10 cellular contexts compared by ENCODE assay signal in genomic region chr17:76866774-76867577, GRCh38. TPM values are rescaled to one million over a fixed set of nuclear protein-coding genes. Genes with fewer than 3 reads are reported as not detected.
DNase-seq lines count a peak whose midpoint lies in the region; TF ChIP-seq lines count a peak whose summit lies in the region.
"Had no signal": no experiment of that assay in that cellular context is flagged by ENCODE, and none has a peak within 500 bp of the region (broad histone marks: within the 10 kb centered on the region; RNA-seq: fewer than 3 reads in every experiment).

No MANE protein-coding gene starts in this region.

- no peak overlapping the region for H3K27ac Mint-ChIP-seq in endothelial cell (ENCODE audit: unreplicated experiment)

- H3K4me3 ChIP-seq in NT2/D1 (ENCODE audit: insufficient read length, low read depth) = no peak overlapping the region
- H3K4me3 ChIP-seq in osteoblast (ENCODE audit: insufficient read depth, low read length) = no peak overlapping the region

- peaks cover 13% of the 10 kb centered on the region for H3K27me3 Mint-ChIP-seq in endothelial cell (ENCODE audit: unreplicated experiment)

- no peaks in the 10 kb centered on the region for H3K79me2 ChIP-seq in osteoblast (ENCODE audit: insufficient read depth, low read length)

- H3K4me3 Mint-ChIP-seq in endothelial cell (ENCODE audit: unreplicated experiment) = peak overlapping the region; percentile 14

- peaks cover 14% of the 10 kb centered on the region for H3K27me3 ChIP-seq in NT2/D1 (ENCODE audit: insufficient read depth, insufficient read length)
- H3K27me3 ChIP-seq in osteoblast (ENCODE audit: insufficient read depth, low read length) = peaks cover 28% of the 10 kb centered on the region

- peaks cover 13% of the 10 kb centered on the region for H3K4me1 Mint-ChIP-seq in endothelial cell (ENCODE audit: unreplicated experiment)

- no peaks in the 10 kb centered on the region for H3K9me3 Mint-ChIP-seq in endothelial cell (ENCODE audit: unreplicated experiment)

- no peaks in the 10 kb centered on the region for H3K9me3 ChIP-seq in NT2/D1 (ENCODE audit: insufficient read depth, low read length)
- no peaks in the 10 kb centered on the region for H3K9me3 ChIP-seq in osteoblast (ENCODE audit: low read depth, low read length)
- H3K9me3 ChIP-seq: thoracic aorta had no signal

- peak overlapping the region; percentile 84 for H3K9ac ChIP-seq in NT2/D1 (ENCODE audit: insufficient read length, low read depth)

- H3K4me1 ChIP-seq in NT2/D1 (ENCODE audit: insufficient read depth, insufficient read length) (peaks cover 16% of the 10 kb centered on the region), osteoblast (ENCODE audit: insufficient read depth, low read length) (peaks cover 17% of the 10 kb centered on the region)

- DNase-seq in DMS 273 (lab: John Stamatoyannopoulos, UW; ENCODE audit: unreplicated experiment) (peak; percentile 27), DMS 273 treated with DMSO at 0.1 percent for 48 hours (lab: John Stamatoyannopoulos, UW) (no peak), NT2/D1 (ENCODE audit: low read depth, low spot score) (no peak), endothelial cell (ENCODE audit: low spot score) (no peak), osteoblast (ENCODE audit: insufficient read length, low spot score, missing footprints) (peak; percentile 96), cerebellar nuclear complex (lab: John Stamatoyannopoulos, UW) (no peak), NCI-H748 (lab: John Stamatoyannopoulos, UW; ENCODE audit: unreplicated experiment) (no peak), putamen (ENCODE audit: low spot score) (no peak)

- H3K27ac ChIP-seq in osteoblast (ENCODE audit: low read depth, low read length) = no peak overlapping the region
- H3K27ac ChIP-seq: 22Rv1, thoracic aorta had no signal

- H3K36me3 Mint-ChIP-seq in endothelial cell (ENCODE audit: low read depth, unreplicated experiment) = no peaks in the 10 kb centered on the region

- peak overlapping the region; percentile 56 for H3K4me2 ChIP-seq in osteoblast (ENCODE audit: insufficient read depth, low read length)

- no peak overlapping the region for H2AFZ ChIP-seq in osteoblast (ENCODE audit: low read length)

- H3K36me3 ChIP-seq in NT2/D1 (ENCODE audit: insufficient read depth, insufficient read length, low read length) = no peaks in the 10 kb centered on the region
- H3K36me3 ChIP-seq in osteoblast (ENCODE audit: insufficient read depth, low read length) = no peaks in the 10 kb centered on the region
- H3K36me3 ChIP-seq: thoracic aorta had no signal

- H4K20me1 ChIP-seq in osteoblast (ENCODE audit: insufficient read depth, low read length) = peaks cover 1% of the 10 kb centered on the region

- no peak for TF ChIP-seq CTCF in endothelial cell (IDR thresholded peaks at IDR 0.05; ENCODE audit: unreplicated experiment)
- TF ChIP-seq CTCF in osteoblast (IDR thresholded peaks at IDR 0.05; ENCODE audit: extremely low read depth, low read depth, low read length) = no peak

RNA-seq across cellular contexts. Expression of gene MGAT5B, which starts 1.2 kb away (rescaled TPM):
- total RNA-seq in endothelial cell (ENCODE audit: unreplicated experiment) (6.2 TPM), osteoblast (0.36 and 0.59 TPM in 2 replicates)

Comparison
In these comparisons a context has a peak if more than half of its experiments do, and no peak if none do; other contexts are left out.
1. DNase-seq: peak in DMS 273 (single experiment) and osteoblast (single experiment); none in DMS 273 treated with DMSO at 0.1 percent for 48 hours (single experiment), NT2/D1 (single experiment), endothelial cell (single experiment), cerebellar nuclear complex (0 of 2), NCI-H748 (single experiment) and putamen (single experiment).